In the genomic region with DNA sequence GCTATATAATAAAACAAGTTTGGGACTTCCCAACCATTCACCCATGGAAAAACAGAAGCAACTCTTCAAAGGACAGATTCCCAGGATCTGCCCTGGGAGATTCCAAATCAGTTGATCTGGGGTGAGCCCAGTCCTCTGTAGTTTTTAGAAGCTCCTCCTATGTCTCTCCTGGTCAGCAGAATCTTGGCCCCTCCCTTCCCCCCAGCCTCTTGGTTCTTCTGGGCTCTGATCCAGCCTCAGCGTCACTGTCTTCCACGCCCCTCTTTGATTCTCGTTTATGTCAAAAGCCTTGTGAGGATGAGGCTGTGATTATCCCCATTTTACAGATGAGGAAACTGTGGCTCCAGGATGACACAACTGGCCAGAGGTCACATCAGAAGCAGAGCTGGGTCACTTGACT, we compare ENCODE assay signal across 13 cellular contexts. TPM values are rescaled to one million over a fixed set of nuclear protein-coding genes. Genes with fewer than 3 reads are reported as not detected.
DNase-seq lines count a peak whose midpoint lies in the region; TF ChIP-seq lines count a peak whose summit lies in the region.
"Had no signal": no experiment of that assay in that cellular context is flagged by ENCODE, and none has a peak within 500 bp of the region (broad histone marks: within the 10 kb centered on the region; RNA-seq: fewer than 3 reads in every experiment).

No MANE protein-coding gene starts in this region.

- DNase-seq in DMS 273 (lab: John Stamatoyannopoulos, UW; ENCODE audit: unreplicated experiment), result peak; percentile 47
- DNase-seq in DMS 273 treated with DMSO at 0.1 percent for 48 hours (lab: John Stamatoyannopoulos, UW), result no peak
- DNase-seq in fibroblast of lung (ENCODE audit: low read depth in 2 of 2), result peak; percentile 40 to 50
- DNase-seq in neural progenitor cell (ENCODE audit: low spot score), result no peak
- no peak for DNase-seq in D341Med (ENCODE audit: low spot score)
- DNase-seq in stimulated activated CD4-positive, alpha-beta T cell treated with anti-CD3 and anti-CD28 coated beads, Interleukin-4, amount 100 ng/mL, for 24 hours, result no peak
- no peak for DNase-seq in COR-L47 (lab: John Stamatoyannopoulos, UW)
- DNase-seq in NCI-H2081 (lab: John Stamatoyannopoulos, UW), result no peak
- DNase-seq: activated CD8-positive, alpha-beta memory T cell treated with anti-CD3 and anti-CD28 coated beads, Interleukin-2, amount 50 U/mL, for 48 hours; DMS79; naive thymus-derived CD4-positive, alpha-beta T cell had no signal

- no peak overlapping the region for H3K9ac ChIP-seq in fibroblast of lung (ENCODE audit: insufficient read depth, low read length)
- no peak overlapping the region for H3K9ac ChIP-seq in neural progenitor cell

- H3K27ac ChIP-seq in fibroblast of lung (ENCODE audit: insufficient read depth, low read length), result no peak overlapping the region
- H3K27ac ChIP-seq in neural progenitor cell, result no peak overlapping the region
- H3K27ac ChIP-seq: 22Rv1 had no signal

- no peak overlapping the region for H2AFZ ChIP-seq in fibroblast of lung (ENCODE audit: low read length)
- H2AFZ ChIP-seq in neural progenitor cell (replicated peaks), result no peak overlapping the region

- no peaks in the 10 kb centered on the region for H3K36me3 Mint-ChIP-seq in neural progenitor cell
- H3K36me3 Mint-ChIP-seq: stimulated activated memory B cell treated with anti-CD40 and anti-IgM and Interleukin-4, amounts not matched to agents 10 μg/mL and 1 μg/mL and 100 μg/mL, for 72 hours had no signal

- H3K4me1 Mint-ChIP-seq in neural progenitor cell, result peaks cover 41% of the 10 kb centered on the region

- no peak overlapping the region for H3K4me3 Mint-ChIP-seq in neural progenitor cell
- H3K4me3 Mint-ChIP-seq: naive thymus-derived CD4-positive, alpha-beta T cell; stimulated activated memory B cell treated with anti-CD40 and anti-IgM and Interleukin-4, amounts not matched to agents 10 μg/mL and 1 μg/mL and 100 μg/mL, for 72 hours had no signal

- H3K4me1 ChIP-seq in fibroblast of lung (ENCODE audit: control insufficient read depth, extremely low read depth, insufficient read depth, low read length) (no peaks in the 10 kb centered on the region), neural progenitor cell (peaks cover 39% of the 10 kb centered on the region)

- H3K36me3 ChIP-seq in fibroblast of lung (ENCODE audit: control insufficient read depth, insufficient read depth, low read length) (no peaks in the 10 kb centered on the region), neural progenitor cell (no peaks in the 10 kb centered on the region)

- peaks cover 9% of the 10 kb centered on the region for H3F3A ChIP-seq in neural progenitor cell (ENCODE audit: low read depth)

- H3K27me3 ChIP-seq in fibroblast of lung (ENCODE audit: control insufficient read depth, insufficient read depth, low read length) (peaks cover 4% of the 10 kb centered on the region), neural progenitor cell (no peaks in the 10 kb centered on the region)

- H3K27ac Mint-ChIP-seq in neural progenitor cell, result peak overlapping the region; percentile 34
- H3K27ac Mint-ChIP-seq: naive thymus-derived CD4-positive, alpha-beta T cell; stimulated activated memory B cell treated with anti-CD40 and anti-IgM and Interleukin-4, amounts not matched to agents 10 μg/mL and 1 μg/mL and 100 μg/mL, for 72 hours had no signal

- H3K4me2 ChIP-seq in fibroblast of lung (ENCODE audit: extremely low read depth, insufficient read depth, low read length), result no peak overlapping the region
- no peak overlapping the region for H3K4me2 ChIP-seq in neural progenitor cell

- no peaks in the 10 kb centered on the region for H4K20me1 ChIP-seq in fibroblast of lung (ENCODE audit: control insufficient read depth, extremely low read depth, insufficient read depth, low read length)
- no peaks in the 10 kb centered on the region for H4K20me1 ChIP-seq in neural progenitor cell (ENCODE audit: low read depth)

- no peaks in the 10 kb centered on the region for H3K79me2 ChIP-seq in fibroblast of lung (ENCODE audit: control insufficient read depth, insufficient read depth, low read length)
- H3K79me2 ChIP-seq in neural progenitor cell (ENCODE audit: low read depth), result no peaks in the 10 kb centered on the region

- no peaks in the 10 kb centered on the region for H3K9me3 Mint-ChIP-seq in neural progenitor cell
- H3K9me3 Mint-ChIP-seq: naive thymus-derived CD4-positive, alpha-beta T cell; stimulated activated memory B cell treated with anti-CD40 and anti-IgM and Interleukin-4, amounts not matched to agents 10 μg/mL and 1 μg/mL and 100 μg/mL, for 72 hours had no signal

- H3K27me3 Mint-ChIP-seq in neural progenitor cell (ENCODE audit: insufficient read depth, low read depth), result peaks cover 14% of the 10 kb centered on the region

- H3K4me3 ChIP-seq in fibroblast of lung (replicated peaks in 1 of 4; ENCODE audit: control extremely low read depth in 1 of 4, insufficient read depth in 1 of 4, low read depth in 3 of 4, low read length in 4 of 4), result no peak overlapping the region
- no peak overlapping the region for H3K4me3 ChIP-seq in neural progenitor cell

- H3K9me3 ChIP-seq in fibroblast of lung (ENCODE audit: control insufficient read depth, insufficient read depth, low read depth, low read length) (no peaks in the 10 kb centered on the region), neural progenitor cell (ENCODE audit: low read depth) (no peaks in the 10 kb centered on the region)

- TF ChIP-seq CTCF in fibroblast of lung (conservative IDR thresholded peaks at IDR 0.05 in 1 of 2, IDR thresholded peaks at IDR 0.05 in 1 of 2; ENCODE audit: low read depth in 1 of 2, low read length in 2 of 2) (no peak), neural progenitor cell (IDR thresholded peaks at IDR 0.05) (no peak)

RNA-seq across cellular contexts. Expression of a gene that starts 0.9 kb away (rescaled TPM):
- total RNA-seq in fibroblast of lung (under 0.01 TPM in 1 of 2 replicates, not detected in the other), neural progenitor cell (ENCODE audit: low replicate concordance) (0.25 TPM in 1 of 2 replicates, not detected in the other)
- 0.02 and 0.07 TPM in 2 replicates for polyA plus RNA-seq in fibroblast of lung
- not detected in 2 replicates for polyA plus RNA-seq in fibroblast of lung (2012)
- polyA minus RNA-seq in fibroblast of lung (ENCODE audit: low replicate concordance), result 0.20 TPM in 1 of 2 replicates, not detected in the other
- total RNA-seq: naive thymus-derived CD4-positive, alpha-beta T cell had no signal
- polyA plus RNA-seq: naive thymus-derived CD4-positive, alpha-beta T cell had no signal

Comparison
In these comparisons a context has a peak if more than half of its experiments do, and no peak if none do; other contexts are left out.
1. DNase-seq: peak in DMS 273 (single experiment) and fibroblast of lung (2 of 2); none in DMS 273 treated with DMSO at 0.1 percent for 48 hours (single experiment), neural progenitor cell (single experiment), D341Med (single experiment), stimulated activated CD4-positive, alpha-beta T cell treated with anti-CD3 and anti-CD28 coated beads, Interleukin-4, amount 100 ng/mL, for 24 hours (single experiment), COR-L47 (single experiment) and NCI-H2081 (0 of 2).